1 cellular context compared by ENCODE assay signal in the genomic region with DNA sequence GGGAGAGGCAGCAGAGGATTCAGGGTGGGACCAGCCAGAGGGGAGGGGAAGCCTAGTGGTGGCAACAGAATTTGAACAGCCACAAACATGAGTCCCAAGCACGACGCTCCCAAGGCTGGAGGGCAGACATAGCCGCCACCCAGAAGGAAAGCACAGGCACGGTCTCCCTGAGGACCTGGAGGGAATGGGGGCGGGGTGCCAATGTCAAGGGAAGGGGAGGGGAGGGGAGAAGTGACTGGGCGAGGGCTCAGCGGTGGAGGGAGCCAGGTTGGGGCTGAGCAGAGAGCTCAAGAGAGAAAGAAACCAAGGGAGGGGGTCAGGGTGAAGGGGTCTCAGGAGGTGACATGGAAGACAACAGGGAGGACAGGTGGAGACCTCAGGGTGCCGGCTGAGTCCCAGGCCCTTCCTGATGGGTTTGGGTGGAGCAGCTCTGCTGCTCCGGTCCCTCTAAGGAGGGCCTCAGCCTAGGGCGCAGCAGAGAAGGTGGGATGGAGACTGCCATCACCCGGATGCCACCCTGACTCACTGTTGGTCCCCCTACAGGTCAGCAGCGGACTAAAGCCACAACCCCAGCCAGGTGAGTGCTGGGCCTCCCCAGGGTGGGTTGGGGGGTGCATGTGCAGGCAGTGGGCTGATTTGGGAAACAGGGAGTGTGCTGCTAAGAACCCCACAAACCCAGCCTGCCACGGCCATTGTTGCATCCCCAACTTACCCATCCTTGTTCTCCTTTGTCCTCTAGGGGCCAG.
TF ChIP-seq lines count a peak whose summit lies in the region.

No MANE protein-coding gene starts in this region.

TF ChIP-seq in HepG2, 621 proteins besides CTCF, POLR2A, EP300 and RAD21:
- no peak for TF ChIP-seq ZBTB20 (CRISPR knock-in tag; IDR thresholded peaks at IDR 0.05; ENCODE audit: borderline replicate concordance, low read depth)
- TF ChIP-seq SRF (IDR thresholded peaks at IDR 0.05; ENCODE audit: low read depth, low read length), result no peak
- no peak for TF ChIP-seq ZBTB7B (CRISPR knock-in tag; IDR thresholded peaks at IDR 0.05)
- no peak for TF ChIP-seq TEAD3 (CRISPR knock-in tag; optimal IDR thresholded peaks at IDR 0.05; ENCODE audit: borderline replicate concordance)
- TF ChIP-seq ZNF180 (CRISPR knock-in tag; IDR thresholded peaks at IDR 0.05; ENCODE audit: borderline replicate concordance, low read depth), result no peak
- no peak for TF ChIP-seq PAF1 (CRISPR knock-in tag; IDR thresholded peaks at IDR 0.05)
- TF ChIP-seq, protein P1, sequence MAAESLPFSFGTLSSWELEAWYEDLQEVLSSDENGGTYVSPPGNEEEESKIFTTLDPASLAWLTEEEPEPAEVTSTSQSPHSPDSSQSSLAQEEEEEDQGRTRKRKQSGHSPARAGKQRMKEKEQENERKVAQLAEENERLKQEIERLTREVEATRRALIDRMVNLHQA (CRISPR knock-in tag; IDR thresholded peaks at IDR 0.05), result no peak
- TF ChIP-seq FOXP1 (IDR thresholded peaks at IDR 0.05), result no peak
- TF ChIP-seq FOXP1 (CRISPR knock-in tag; IDR thresholded peaks at IDR 0.05), result no peak
- TF ChIP-seq ZNF567 (CRISPR knock-in tag; IDR thresholded peaks at IDR 0.05; ENCODE audit: borderline replicate concordance), result no peak
- no peak for TF ChIP-seq CHD4 (IDR thresholded peaks at IDR 0.05; ENCODE audit: borderline replicate concordance, low read length)
- no peak for TF ChIP-seq HNRNPUL1 (IDR thresholded peaks at IDR 0.05; ENCODE audit: low read depth, low read length)
- no peak for TF ChIP-seq CHD2 (IDR thresholded peaks at IDR 0.05; ENCODE audit: low read depth, low read length)
- no peak for TF ChIP-seq MZF1 (CRISPR knock-in tag; IDR thresholded peaks at IDR 0.05; ENCODE audit: borderline replicate concordance)
- no peak for TF ChIP-seq ZNF484 (CRISPR knock-in tag; IDR thresholded peaks at IDR 0.05; ENCODE audit: borderline replicate concordance, low read depth)
- no peak for TF ChIP-seq NPAS2 (CRISPR knock-in tag; IDR thresholded peaks at IDR 0.05; ENCODE audit: borderline replicate concordance)
- TF ChIP-seq, protein P2, sequence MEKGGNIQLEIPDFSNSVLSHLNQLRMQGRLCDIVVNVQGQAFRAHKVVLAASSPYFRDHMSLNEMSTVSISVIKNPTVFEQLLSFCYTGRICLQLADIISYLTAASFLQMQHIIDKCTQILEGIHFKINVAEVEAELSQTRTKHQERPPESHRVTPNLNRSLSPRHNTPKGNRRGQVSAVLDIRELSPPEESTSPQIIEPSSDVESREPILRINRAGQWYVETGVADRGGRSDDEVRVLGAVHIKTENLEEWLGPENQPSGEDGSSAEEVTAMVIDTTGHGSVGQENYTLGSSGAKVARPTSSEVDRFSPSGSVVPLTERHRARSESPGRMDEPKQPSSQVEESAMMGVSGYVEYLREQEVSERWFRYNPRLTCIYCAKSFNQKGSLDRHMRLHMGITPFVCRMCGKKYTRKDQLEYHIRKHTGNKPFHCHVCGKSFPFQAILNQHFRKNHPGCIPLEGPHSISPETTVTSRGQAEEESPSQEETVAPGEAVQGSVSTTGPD (CRISPR knock-in tag; IDR thresholded peaks at IDR 0.05), result no peak
- TF ChIP-seq GTF3A (CRISPR knock-in tag; conservative IDR thresholded peaks at IDR 0.05), result no peak
